In the genomic region with DNA sequence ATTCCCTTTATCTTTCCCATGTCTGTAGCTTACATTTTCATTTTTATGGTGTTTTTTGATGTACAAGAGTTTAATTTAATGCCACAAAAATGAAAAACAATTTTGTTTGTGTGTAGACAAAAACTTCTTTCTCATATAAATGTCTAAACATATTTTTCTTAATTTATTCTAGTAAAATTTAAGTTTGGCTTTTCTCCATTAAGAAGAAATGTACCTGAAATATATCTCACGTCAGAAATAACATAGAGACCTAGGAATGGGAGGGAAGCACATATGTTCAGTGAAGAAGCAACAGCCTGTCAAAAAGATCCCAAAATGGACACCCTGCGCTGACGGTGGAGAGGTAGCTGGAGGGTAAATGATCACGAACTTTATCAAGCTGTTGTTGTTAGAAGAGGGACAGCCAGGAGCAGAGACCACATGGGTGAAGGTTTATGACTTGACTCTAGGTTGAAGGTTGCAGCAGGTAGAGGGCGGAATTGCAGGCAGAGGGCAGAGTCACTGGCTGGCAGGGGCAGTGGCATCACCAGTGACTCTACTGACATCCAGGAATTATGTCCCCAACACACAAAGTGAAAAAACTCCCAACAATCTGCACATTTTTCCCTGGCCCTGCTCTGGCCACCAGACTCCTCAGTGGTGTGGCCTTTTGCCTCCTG, we compare ENCODE assay signal across 19 cellular contexts.
DNase-seq lines count a peak whose midpoint lies in the region; ATAC-seq and TF ChIP-seq lines count a peak whose summit lies in the region.
"Had no signal": no experiment of that assay in that cellular context is flagged by ENCODE, and none has a peak within 500 bp of the region (broad histone marks: within the 10 kb centered on the region; RNA-seq: fewer than 3 reads in every experiment).

No MANE protein-coding gene starts in this region.

- no peaks in the 10 kb centered on the region for H3K27me3 ChIP-seq in CD4-positive, alpha-beta memory T cell (ENCODE audit: insufficient read depth, low read length)
- no peaks in the 10 kb centered on the region for H3K27me3 ChIP-seq in foreskin keratinocyte
- no peaks in the 10 kb centered on the region for H3K27me3 ChIP-seq in upper lobe of left lung
- H3K27me3 ChIP-seq: adrenal gland, BE2C, tibial artery had no signal

- no peak overlapping the region for H3K4me3 ChIP-seq in CD4-positive, alpha-beta memory T cell (ENCODE audit: low read length in 2 of 2)
- H3K4me3 ChIP-seq in upper lobe of left lung = no peak overlapping the region
- H3K4me3 ChIP-seq: adrenal gland, HAP-1, tibial artery had no signal

- H3K9me3 ChIP-seq in CD4-positive, alpha-beta memory T cell (ENCODE audit: control insufficient read depth in 1 of 2, low read length in 2 of 2) = no peaks in the 10 kb centered on the region
- no peaks in the 10 kb centered on the region for H3K9me3 ChIP-seq in upper lobe of left lung
- H3K9me3 ChIP-seq: adrenal gland, BE2C, HAP-1, tibial artery had no signal

- H3K27ac ChIP-seq in CD4-positive, alpha-beta memory T cell (ENCODE audit: low read depth, low read length) = peak overlapping the region; percentile 50
- no peak overlapping the region for H3K27ac ChIP-seq in VCaP
- H3K27ac ChIP-seq in foreskin keratinocyte = no peak overlapping the region
- no peak overlapping the region for H3K27ac ChIP-seq in upper lobe of left lung
- H3K27ac ChIP-seq: adrenal gland, tibial artery had no signal

- CTCF ChIA-PET in CD4-positive, alpha-beta memory T cell (lab: Charles Lee; ENCODE audit: partially characterized antibody) = interaction anchor here (0.9 to 25.5 kb wide), 17 partner anchors 8 to 519 kb away, joined by 3 to 775 read pairs (median 9); no protein-coding TSS in a partner anchor
- CTCF ChIA-PET in GM10248 (lab: Yijun Ruan, JAX) = interaction anchor here (1.1 to 13.1 kb wide), 11 partner anchors 10 to 507 kb away, joined by 3 to 158 read pairs (median 5); no protein-coding TSS in a partner anchor

- WGBS in upper lobe of left lung, 2 donors = 68 to 81% methylated on average over 5 of the region's 5 CpGs

- peak overlapping the region in 6 of 7 donors; percentile 61 to 98 (median 95) for H3K27ac Mint-ChIP-seq in CD4-positive, alpha-beta memory T cell
- H3K27ac Mint-ChIP-seq in HFFc6 (no peak overlapping the region), neural crest cell (ENCODE audit: unreplicated experiment) (no peak overlapping the region)

- TF ChIP-seq POLR2A in upper lobe of left lung (IDR thresholded peaks at IDR 0.05) = no peak

- H3K4me1 Mint-ChIP-seq in CD4-positive, alpha-beta memory T cell = peaks cover 32 to 60% (median 42%) of the 10 kb centered on the region in 4 donors
- H3K4me1 Mint-ChIP-seq in HFFc6 (ENCODE audit: low read depth) (peaks cover 28% of the 10 kb centered on the region), neural crest cell (no peaks in the 10 kb centered on the region)

- H3K4me1 ChIP-seq in CD4-positive, alpha-beta memory T cell (ENCODE audit: insufficient read depth, low read length) = peaks cover 38% of the 10 kb centered on the region
- H3K4me1 ChIP-seq in foreskin keratinocyte (no peaks in the 10 kb centered on the region), upper lobe of left lung (peaks cover 0 to 15% (median 11%) of the 10 kb centered on the region in 4 donors)
- H3K4me1 ChIP-seq: adrenal gland, BE2C, HAP-1, tibial artery had no signal

- no peaks in the 10 kb centered on the region for H3K36me3 Mint-ChIP-seq in CD4-positive, alpha-beta memory T cell
- no peaks in the 10 kb centered on the region for H3K36me3 Mint-ChIP-seq in HFFc6 (ENCODE audit: low read depth)
- H3K36me3 Mint-ChIP-seq in neural crest cell (ENCODE audit: low read depth) = no peaks in the 10 kb centered on the region

- TF ChIP-seq CTCF in HFFc6 (IDR thresholded peaks at IDR 0.05) (peak; percentile 50), VCaP (conservative IDR thresholded peaks at IDR 0.05) (peak; percentile 63), neural crest cell (conservative IDR thresholded peaks at IDR 0.05) (peak; percentile 37), foreskin keratinocyte (conservative IDR thresholded peaks at IDR 0.05) (no peak), upper lobe of left lung (IDR thresholded peaks at IDR 0.05) (peak in 1 of 6 experiments; percentile 0), GM10248 (IDR thresholded peaks at IDR 0.05; ENCODE audit: control extremely low read depth, extremely low read depth, low read depth, missing control alignments) (no peak)

- H3K36me3 ChIP-seq in CD4-positive, alpha-beta memory T cell (ENCODE audit: insufficient read depth, low read length) = no peaks in the 10 kb centered on the region
- H3K36me3 ChIP-seq in upper lobe of left lung = no peaks in the 10 kb centered on the region
- H3K36me3 ChIP-seq: adrenal gland, BE2C, HAP-1, tibial artery had no signal

- ATAC-seq in foreskin keratinocyte = no peak
- ATAC-seq in upper lobe of left lung (ENCODE audit: low FRiP score in 2 of 2) = no peak

- no peak for TF ChIP-seq EP300 in upper lobe of left lung (IDR thresholded peaks at IDR 0.05)

- intact Hi-C loops in CD4-positive, alpha-beta memory T cell (cut with micrococcal nuclease) = loop anchor here (1.0 kb wide), 2 partner anchors 24 to 71 kb away; no protein-coding TSS in a partner anchor

- no peaks in the 10 kb centered on the region for H3K27me3 Mint-ChIP-seq in CD4-positive, alpha-beta memory T cell
- H3K27me3 Mint-ChIP-seq in HFFc6 (ENCODE audit: insufficient read depth) = peaks cover 8% of the 10 kb centered on the region
- H3K27me3 Mint-ChIP-seq in neural crest cell (ENCODE audit: low read depth) = peaks cover 3% of the 10 kb centered on the region
- H3K27me3 Mint-ChIP-seq: activated CD4-positive, alpha-beta T cell treated with anti-CD3 and anti-CD28 coated beads, Interleukin-2, amount 10 ng/mL, durations not matched to agents 24 days and 14 days; effector memory CD8-positive, alpha-beta T cell; stimulated activated naive CD8-positive, alpha-beta T cell treated with anti-CD3 and anti-CD28 coated beads, Interleukin-15, Interleukin-2, amounts not matched to agents 100 ng/mL and 50 ng/mL, for 24 hours had no signal

- H3K4me3 Mint-ChIP-seq in CD4-positive, alpha-beta memory T cell = no peak overlapping the region
- no peak overlapping the region for H3K4me3 Mint-ChIP-seq in HFFc6
- H3K4me3 Mint-ChIP-seq in neural crest cell = no peak overlapping the region

- no peaks in the 10 kb centered on the region for H3K9me3 Mint-ChIP-seq in CD4-positive, alpha-beta memory T cell
- H3K9me3 Mint-ChIP-seq in HFFc6 (no peaks in the 10 kb centered on the region), neural crest cell (no peaks in the 10 kb centered on the region)
- H3K9me3 Mint-ChIP-seq: activated CD4-positive, alpha-beta T cell treated with anti-CD3 and anti-CD28 coated beads, Interleukin-2, amount 10 ng/mL, durations not matched to agents 24 days and 14 days; effector memory CD8-positive, alpha-beta T cell; stimulated activated naive CD8-positive, alpha-beta T cell treated with anti-CD3 and anti-CD28 coated beads, Interleukin-15, Interleukin-2, amounts not matched to agents 100 ng/mL and 50 ng/mL, for 24 hours had no signal

- DNase-seq in CD4-positive, alpha-beta memory T cell = no peak
- DNase-seq in HFFc6 (no peak), neural crest cell (ENCODE audit: low read depth, low spot score) (no peak), NCI-H2171 (lab: John Stamatoyannopoulos, UW) (no peak), foreskin keratinocyte (no peak), upper lobe of left lung (no peak), GM10248 (ENCODE audit: extremely low spot score) (no peak)
- DNase-seq: NCI-H187 treated with DMSO at 0.1 percent for 48 hours, NCI-H2227 treated with DMSO at 0.1 percent for 48 hours, NCI-H748 treated with DMSO at 0.1 percent for 48 hours, SHP77 treated with DMSO at 0.1 percent for 48 hours had no signal

- POLR2A ChIA-PET in CD4-positive, alpha-beta memory T cell (lab: Charles Lee; ENCODE audit: partially characterized antibody) = interaction anchor here (0.8 to 3.7 kb wide), 12 partner anchors 13 to 324 kb away, joined by 3 to 26 read pairs (median 6); no protein-coding TSS in a partner anchor
- POLR2A ChIA-PET in GM10248 (lab: Yijun Ruan, JAX) = no interaction called here

Comparison
In these comparisons a context has a peak if more than half of its experiments do, and no peak if none do; other contexts are left out.
1. H3K27ac Mint-ChIP-seq: peak in CD4-positive, alpha-beta memory T cell (6 of 7); none in HFFc6 (single experiment) and neural crest cell (single experiment).
2. CTCF ChIP-seq: peak in HFFc6 (single experiment), VCaP (single experiment) and neural crest cell (single experiment); none in foreskin keratinocyte (single experiment) and GM10248 (single experiment).